1 cellular context compared by ENCODE assay signal in the genomic region with DNA sequence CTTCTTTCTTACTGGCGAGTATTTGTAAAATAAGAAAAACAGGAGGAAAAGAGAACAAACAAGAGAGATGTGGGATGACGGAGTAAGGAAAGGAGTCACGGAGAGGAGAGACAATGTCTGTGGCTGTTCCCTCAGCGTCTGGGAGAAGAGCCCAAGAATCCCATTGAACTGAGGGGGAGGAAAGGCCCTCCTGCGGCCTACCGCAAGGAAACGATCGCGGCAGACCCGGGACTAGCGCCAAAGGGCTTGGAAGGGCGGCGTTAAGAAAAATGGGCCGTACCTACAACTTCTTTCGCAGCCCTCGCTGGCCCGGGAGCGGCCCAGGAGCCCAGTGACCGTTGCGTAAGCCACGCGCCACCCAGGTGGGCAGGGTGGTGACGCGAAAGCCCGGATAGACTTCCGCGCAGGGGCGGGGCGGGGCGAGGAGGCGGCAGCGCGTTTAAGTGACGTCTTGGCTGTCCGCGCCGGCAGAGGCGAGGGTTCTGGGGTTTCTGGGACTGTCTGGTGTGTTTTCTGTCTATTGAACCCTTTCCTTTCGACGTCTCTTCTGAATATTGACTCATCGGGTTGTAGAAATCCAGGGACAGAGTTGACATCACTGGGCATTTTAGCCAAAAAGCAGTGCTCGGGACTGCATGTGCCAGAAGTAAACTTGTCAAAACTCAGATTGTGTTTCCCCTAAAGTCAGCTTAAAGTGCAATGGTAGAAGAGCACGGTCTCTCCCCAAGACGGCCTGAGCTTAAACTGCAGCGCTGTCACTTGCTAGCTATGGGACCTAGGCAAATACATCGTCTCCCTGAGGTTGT.
TF ChIP-seq lines count a peak whose summit lies in the region.

TSS of gene SLC9B1 (minus strand) at position 387 of the 806 bp plus-strand sequence. CDS start 27,994 bp downstream, outside the sequence.

TF ChIP-seq in HepG2, 621 proteins besides CTCF, POLR2A, EP300 and RAD21 (continued from another document and continues in another):
- peak; percentile 70; the same call in 1 of the 2 replicates for TF ChIP-seq ZNF772 (CRISPR knock-in tag; IDR thresholded peaks at IDR 0.05)
- peak; percentile 89; the same call in 1 of the 2 replicates for TF ChIP-seq FIP1L1 (IDR thresholded peaks at IDR 0.05; ENCODE audit: borderline replicate concordance, insufficient read depth, low read depth, low read length)
- TF ChIP-seq SIN3B (IDR thresholded peaks at IDR 0.05; ENCODE audit: low read length) = no peak
- peak; percentile 83; the same call in 1 of the 2 replicates for TF ChIP-seq ZNF788 (CRISPR knock-in tag; IDR thresholded peaks at IDR 0.05; ENCODE audit: borderline replicate concordance)
- TF ChIP-seq TCF7L2 (IDR thresholded peaks at IDR 0.05; ENCODE audit: low read depth, low read length) = no peak
- TF ChIP-seq TBL1XR1 (IDR thresholded peaks at IDR 0.05; ENCODE audit: borderline replicate concordance, low read length, partially characterized antibody) = no peak
- peak; percentile 69 for TF ChIP-seq XRCC5 (optimal IDR thresholded peaks at IDR 0.05; ENCODE audit: low read length)
- TF ChIP-seq, protein P1, sequence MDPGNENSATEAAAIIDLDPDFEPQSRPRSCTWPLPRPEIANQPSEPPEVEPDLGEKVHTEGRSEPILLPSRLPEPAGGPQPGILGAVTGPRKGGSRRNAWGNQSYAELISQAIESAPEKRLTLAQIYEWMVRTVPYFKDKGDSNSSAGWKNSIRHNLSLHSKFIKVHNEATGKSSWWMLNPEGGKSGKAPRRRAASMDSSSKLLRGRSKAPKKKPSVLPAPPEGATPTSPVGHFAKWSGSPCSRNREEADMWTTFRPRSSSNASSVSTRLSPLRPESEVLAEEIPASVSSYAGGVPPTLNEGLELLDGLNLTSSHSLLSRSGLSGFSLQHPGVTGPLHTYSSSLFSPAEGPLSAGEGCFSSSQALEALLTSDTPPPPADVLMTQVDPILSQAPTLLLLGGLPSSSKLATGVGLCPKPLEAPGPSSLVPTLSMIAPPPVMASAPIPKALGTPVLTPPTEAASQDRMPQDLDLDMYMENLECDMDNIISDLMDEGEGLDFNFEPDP (CRISPR knock-in tag; conservative IDR thresholded peaks at IDR 0.05) = no peak
- peak; percentile 85 for TF ChIP-seq BORCS8-MEF2B (CRISPR knock-in tag; IDR thresholded peaks at IDR 0.05)
- TF ChIP-seq, protein P2, sequence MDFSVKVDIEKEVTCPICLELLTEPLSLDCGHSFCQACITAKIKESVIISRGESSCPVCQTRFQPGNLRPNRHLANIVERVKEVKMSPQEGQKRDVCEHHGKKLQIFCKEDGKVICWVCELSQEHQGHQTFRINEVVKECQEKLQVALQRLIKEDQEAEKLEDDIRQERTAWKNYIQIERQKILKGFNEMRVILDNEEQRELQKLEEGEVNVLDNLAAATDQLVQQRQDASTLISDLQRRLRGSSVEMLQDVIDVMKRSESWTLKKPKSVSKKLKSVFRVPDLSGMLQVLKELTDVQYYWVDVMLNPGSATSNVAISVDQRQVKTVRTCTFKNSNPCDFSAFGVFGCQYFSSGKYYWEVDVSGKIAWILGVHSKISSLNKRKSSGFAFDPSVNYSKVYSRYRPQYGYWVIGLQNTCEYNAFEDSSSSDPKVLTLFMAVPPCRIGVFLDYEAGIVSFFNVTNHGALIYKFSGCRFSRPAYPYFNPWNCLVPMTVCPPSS (IDR thresholded peaks at IDR 0.05) = no peak
- peak; percentile 87; the same call in 1 of the 2 replicates for TF ChIP-seq KDM5B (CRISPR knock-in tag; IDR thresholded peaks at IDR 0.05; ENCODE audit: borderline replicate concordance)
- peak; percentile 93 for TF ChIP-seq PHF20 (CRISPR knock-in tag; IDR thresholded peaks at IDR 0.05)
- peak; percentile 76 for TF ChIP-seq MED1 (CRISPR knock-in tag; IDR thresholded peaks at IDR 0.05)
- TF ChIP-seq E2F5 (CRISPR knock-in tag; conservative IDR thresholded peaks at IDR 0.05) = 0 out of 2 replicates have a peak, but pooled peaks have one; percentile 42
- TF ChIP-seq FOXM1 (CRISPR knock-in tag; IDR thresholded peaks at IDR 0.05) = no peak
- TF ChIP-seq ZSCAN9 (CRISPR knock-in tag; IDR thresholded peaks at IDR 0.05; ENCODE audit: borderline replicate concordance) = peak; percentile 80; the same call in 1 of the 2 replicates
- no peak for TF ChIP-seq ZNF12 (CRISPR knock-in tag; IDR thresholded peaks at IDR 0.05)
- TF ChIP-seq MXD1 (CRISPR knock-in tag; IDR thresholded peaks at IDR 0.05) = peak; percentile 87; the same call in 1 of the 2 replicates
- no peak for TF ChIP-seq ZNF282 (IDR thresholded peaks at IDR 0.05; ENCODE audit: partially characterized antibody)
- peak; percentile 80 for TF ChIP-seq IRF2 (CRISPR knock-in tag; IDR thresholded peaks at IDR 0.05)
- TF ChIP-seq, protein P3, sequence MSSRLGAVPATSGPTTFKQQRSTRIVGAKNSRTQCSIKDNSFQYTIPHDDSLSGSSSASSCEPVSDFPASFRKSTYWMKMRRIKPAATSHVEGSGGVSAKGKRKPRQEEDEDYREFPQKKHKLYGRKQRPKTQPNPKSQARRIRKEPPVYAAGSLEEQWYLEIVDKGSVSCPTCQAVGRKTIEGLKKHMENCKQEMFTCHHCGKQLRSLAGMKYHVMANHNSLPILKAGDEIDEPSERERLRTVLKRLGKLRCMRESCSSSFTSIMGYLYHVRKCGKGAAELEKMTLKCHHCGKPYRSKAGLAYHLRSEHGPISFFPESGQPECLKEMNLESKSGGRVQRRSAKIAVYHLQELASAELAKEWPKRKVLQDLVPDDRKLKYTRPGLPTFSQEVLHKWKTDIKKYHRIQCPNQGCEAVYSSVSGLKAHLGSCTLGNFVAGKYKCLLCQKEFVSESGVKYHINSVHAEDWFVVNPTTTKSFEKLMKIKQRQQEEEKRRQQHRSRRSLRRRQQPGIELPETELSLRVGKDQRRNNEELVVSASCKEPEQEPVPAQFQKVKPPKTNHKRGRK (CRISPR knock-in tag; IDR thresholded peaks at IDR 0.05) = no peak
- TF ChIP-seq ZNF552 (CRISPR knock-in tag; IDR thresholded peaks at IDR 0.05; ENCODE audit: borderline replicate concordance) = no peak
- TF ChIP-seq MEIS1 (CRISPR knock-in tag; IDR thresholded peaks at IDR 0.05; ENCODE audit: borderline replicate concordance) = peak; percentile 71; the same call in 1 of the 2 replicates
- TF ChIP-seq MYNN (CRISPR knock-in tag; IDR thresholded peaks at IDR 0.05; ENCODE audit: low read depth) = no peak
- peak; percentile 68 for TF ChIP-seq ZNF414 (CRISPR knock-in tag; IDR thresholded peaks at IDR 0.05)
- TF ChIP-seq ZNF451 (CRISPR knock-in tag; IDR thresholded peaks at IDR 0.05) = peak; percentile 79; the same call in 1 of the 2 replicates
- TF ChIP-seq, protein P4, sequence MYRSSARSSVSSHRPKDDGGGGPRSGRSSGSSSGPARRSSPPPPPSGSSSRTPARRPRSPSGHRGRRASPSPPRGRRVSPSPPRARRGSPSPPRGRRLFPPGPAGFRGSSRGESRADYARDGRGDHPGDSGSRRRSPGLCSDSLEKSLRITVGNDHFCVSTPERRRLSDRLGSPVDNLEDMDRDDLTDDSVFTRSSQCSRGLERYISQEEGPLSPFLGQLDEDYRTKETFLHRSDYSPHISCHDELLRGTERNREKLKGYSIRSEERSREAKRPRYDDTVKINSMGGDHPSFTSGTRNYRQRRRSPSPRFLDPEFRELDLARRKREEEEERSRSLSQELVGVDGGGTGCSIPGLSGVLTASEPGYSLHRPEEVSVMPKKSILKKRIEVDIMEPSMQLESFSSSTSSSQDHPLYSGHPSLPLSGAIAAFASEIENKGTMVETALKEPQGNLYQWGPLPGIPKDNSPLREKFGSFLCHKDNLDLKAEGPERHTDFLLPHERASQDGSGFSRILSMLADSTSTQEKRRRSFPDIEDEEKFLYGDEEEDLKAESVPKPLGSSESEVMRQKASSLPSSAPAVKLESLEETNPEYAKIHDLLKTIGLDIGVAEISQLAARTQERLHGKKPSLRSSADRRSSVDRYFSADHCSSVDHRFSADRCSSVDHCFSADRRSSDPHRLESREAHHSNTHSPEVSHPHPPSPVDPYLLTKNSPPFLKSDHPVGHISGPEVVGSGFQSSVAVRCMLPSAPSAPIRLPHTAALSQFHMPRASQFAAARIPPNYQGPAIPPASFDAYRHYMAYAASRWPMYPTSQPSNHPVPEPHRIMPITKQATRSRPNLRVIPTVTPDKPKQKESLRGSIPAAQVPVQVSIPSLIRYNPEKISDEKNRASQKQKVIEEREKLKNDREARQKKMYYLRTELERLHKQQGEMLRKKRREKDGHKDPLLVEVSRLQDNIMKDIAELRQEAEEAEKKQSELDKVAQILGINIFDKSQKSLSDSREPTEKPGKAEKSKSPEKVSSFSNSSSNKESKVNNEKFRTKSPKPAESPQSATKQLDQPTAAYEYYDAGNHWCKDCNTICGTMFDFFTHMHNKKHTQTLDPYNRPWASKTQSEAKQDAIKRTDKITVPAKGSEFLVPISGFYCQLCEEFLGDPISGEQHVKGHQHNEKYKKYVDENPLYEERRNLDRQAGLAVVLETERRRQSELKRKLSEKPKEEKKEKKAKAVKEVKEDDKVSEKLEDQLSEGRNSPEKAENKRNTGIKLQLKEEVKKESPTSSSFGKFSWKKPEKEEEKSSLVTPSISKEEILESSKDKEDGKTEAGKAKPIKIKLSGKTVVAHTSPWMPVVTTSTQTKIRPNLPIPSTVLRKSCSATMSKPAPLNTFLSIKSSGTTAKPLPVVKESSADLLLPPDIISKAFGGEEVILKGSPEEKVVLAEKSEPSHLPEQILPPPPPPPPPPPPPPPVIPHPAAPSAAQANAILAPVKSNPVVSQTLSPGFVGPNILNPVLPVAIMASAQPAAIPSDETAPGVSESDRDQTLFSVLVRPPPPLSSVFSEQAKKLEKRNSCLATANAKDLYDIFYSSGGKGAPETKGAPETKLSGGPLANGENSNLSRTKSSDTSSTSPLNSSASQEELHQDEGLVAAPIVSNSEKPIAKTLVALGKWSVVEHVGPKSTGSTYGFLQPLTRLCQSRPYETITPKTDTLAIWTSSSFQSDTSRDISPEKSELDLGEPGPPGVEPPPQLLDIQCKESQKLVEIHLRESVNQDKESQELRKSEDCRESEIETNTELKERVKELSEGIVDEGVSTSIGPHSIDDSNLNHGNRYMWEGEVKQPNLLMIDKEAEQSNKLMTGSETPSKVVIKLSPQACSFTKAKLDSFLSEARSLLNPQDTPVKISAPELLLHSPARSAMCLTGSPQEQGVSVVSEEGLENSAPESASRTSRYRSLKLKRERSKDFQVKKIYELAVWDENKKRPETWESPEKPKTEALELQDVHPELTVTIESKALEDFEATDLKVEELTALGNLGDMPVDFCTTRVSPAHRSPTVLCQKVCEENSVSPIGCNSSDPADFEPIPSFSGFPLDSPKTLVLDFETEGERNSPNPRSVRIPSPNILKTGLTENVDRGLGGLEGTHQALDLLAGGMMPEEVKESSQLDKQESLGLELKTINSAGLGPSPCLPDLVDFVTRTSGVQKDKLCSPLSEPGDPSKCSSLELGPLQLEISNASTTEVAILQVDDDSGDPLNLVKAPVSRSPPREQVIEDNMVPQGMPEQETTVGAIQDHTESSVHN (CRISPR knock-in tag; IDR thresholded peaks at IDR 0.05) = no peak
- TF ChIP-seq ZMYM3 (CRISPR knock-in tag; IDR thresholded peaks at IDR 0.05) = no peak
- TF ChIP-seq, protein P5, sequence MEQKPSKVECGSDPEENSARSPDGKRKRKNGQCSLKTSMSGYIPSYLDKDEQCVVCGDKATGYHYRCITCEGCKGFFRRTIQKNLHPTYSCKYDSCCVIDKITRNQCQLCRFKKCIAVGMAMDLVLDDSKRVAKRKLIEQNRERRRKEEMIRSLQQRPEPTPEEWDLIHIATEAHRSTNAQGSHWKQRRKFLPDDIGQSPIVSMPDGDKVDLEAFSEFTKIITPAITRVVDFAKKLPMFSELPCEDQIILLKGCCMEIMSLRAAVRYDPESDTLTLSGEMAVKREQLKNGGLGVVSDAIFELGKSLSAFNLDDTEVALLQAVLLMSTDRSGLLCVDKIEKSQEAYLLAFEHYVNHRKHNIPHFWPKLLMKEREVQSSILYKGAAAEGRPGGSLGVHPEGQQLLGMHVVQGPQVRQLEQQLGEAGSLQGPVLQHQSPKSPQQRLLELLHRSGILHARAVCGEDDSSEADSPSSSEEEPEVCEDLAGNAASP (CRISPR knock-in tag; IDR thresholded peaks at IDR 0.05; ENCODE audit: borderline replicate concordance) = 0 out of 2 replicates have a peak, but pooled peaks have one; percentile 30
- TF ChIP-seq ZBTB49 (CRISPR knock-in tag; IDR thresholded peaks at IDR 0.05; ENCODE audit: borderline replicate concordance) = no peak
- TF ChIP-seq ZNF607 (CRISPR knock-in tag; IDR thresholded peaks at IDR 0.05; ENCODE audit: borderline replicate concordance) = peak; percentile 79
